Comparison of ENCODE assay signal across 9 cellular contexts in genomic region chr14:51004352-51004800, GRCh38.
DNase-seq lines count a peak whose midpoint lies in the region; ATAC-seq and TF ChIP-seq lines count a peak whose summit lies in the region.
"Had no signal": no experiment of that assay in that cellular context is flagged by ENCODE, and none has a peak within 500 bp of the region (broad histone marks: within the 10 kb centered on the region; RNA-seq: fewer than 3 reads in every experiment).

No MANE protein-coding gene starts in this region.

- no peaks in the 10 kb centered on the region for H3K9me3 ChIP-seq in endodermal cell (ENCODE audit: control insufficient read depth, low read length)
- no peaks in the 10 kb centered on the region for H3K9me3 ChIP-seq in psoas muscle
- no peaks in the 10 kb centered on the region for H3K9me3 ChIP-seq in tibial artery
- no peaks in the 10 kb centered on the region for H3K9me3 ChIP-seq in Karpas-422 (ENCODE audit: low read length)

- intact Hi-C loops in psoas muscle (cut with DNase I), result no loop called here
- intact Hi-C loops in tibial artery (cut with DNase I; ENCODE audit: low total_unique reads), result no loop called here

- H3K27ac ChIP-seq in endodermal cell (ENCODE audit: low read depth, low read length) (peak overlapping the region; percentile 30), psoas muscle (peak overlapping the region; percentile 85), tibial artery (no peak overlapping the region), Karpas-422 (ENCODE audit: low read length) (no peak overlapping the region)

- H3K9me2 ChIP-seq in Karpas-422 (replicated peaks; ENCODE audit: insufficient read depth, low read length), result no peaks in the 10 kb centered on the region

- H3K4me3 Mint-ChIP-seq in endodermal cell, result no peak overlapping the region
- H3K4me3 Mint-ChIP-seq: activated T-cell treated with anti-CD3 and anti-CD28 coated beads, Interleukin-2, amount 50 U/mL, for 24 hours had no signal

- peak; percentile 28 for DNase-seq in Daoy (ENCODE audit: low read depth)
- DNase-seq in NCI-H446 treated with DMSO at 0.1 percent for 48 hours (lab: John Stamatoyannopoulos, UW), result peak; percentile 26
- DNase-seq in endodermal cell, result no peak
- peak; percentile 24 to 58 for DNase-seq in psoas muscle
- DNase-seq in tibial artery, result no peak
- DNase-seq in Karpas-422, result no peak
- DNase-seq in NCI-H510A treated with DMSO at 0.1 percent for 48 hours (lab: John Stamatoyannopoulos, UW), result no peak
- DNase-seq: activated T-cell treated with anti-CD3 and anti-CD28 coated beads, Interleukin-2, amount 50 U/mL, for 24 hours had no signal

- no peaks in the 10 kb centered on the region for H3K9me3 Mint-ChIP-seq in endodermal cell
- H3K9me3 Mint-ChIP-seq: activated T-cell treated with anti-CD3 and anti-CD28 coated beads, Interleukin-2, amount 50 U/mL, for 24 hours had no signal

- TF ChIP-seq CTCF in endodermal cell (conservative IDR thresholded peaks at IDR 0.05) (no peak), psoas muscle (IDR thresholded peaks at IDR 0.05) (no peak), tibial artery (IDR thresholded peaks at IDR 0.05) (no peak)

- no peak overlapping the region for H2AFZ ChIP-seq in Karpas-422 (ENCODE audit: low read length)

- no peak overlapping the region for H3K4me2 ChIP-seq in Karpas-422 (ENCODE audit: low read depth, low read length, poor library complexity, severe bottlenecking)

- H3K4me1 ChIP-seq in endodermal cell (ENCODE audit: control insufficient read depth, insufficient read depth, low read length), result no peaks in the 10 kb centered on the region
- H3K4me1 ChIP-seq in psoas muscle, result peaks cover 61% of the 10 kb centered on the region
- H3K4me1 ChIP-seq in tibial artery, result peaks cover 0 to 18% (median 6%) of the 10 kb centered on the region in 4 donors
- H3K4me1 ChIP-seq in Karpas-422 (ENCODE audit: low read length), result no peaks in the 10 kb centered on the region

- peaks cover 2% of the 10 kb centered on the region for H3K4me1 Mint-ChIP-seq in endodermal cell

- ATAC-seq in psoas muscle (peak; percentile 48 to 73 (median 60)), GM21526 (IDR thresholded peaks at IDR 0.05; ENCODE audit: low FRiP score, unreplicated experiment) (no peak)

- H3K36me3 Mint-ChIP-seq in endodermal cell (ENCODE audit: low read depth), result no peaks in the 10 kb centered on the region

- H3K4me3 ChIP-seq in endodermal cell (ENCODE audit: low read length) (no peak overlapping the region), psoas muscle (peak overlapping the region; percentile 15), tibial artery (no peak overlapping the region), Karpas-422 (ENCODE audit: low read length) (no peak overlapping the region)

- no peaks in the 10 kb centered on the region for H4K20me1 ChIP-seq in Karpas-422 (ENCODE audit: insufficient read depth, low read depth, low read length)

- no peaks in the 10 kb centered on the region for H3K27me3 ChIP-seq in endodermal cell (ENCODE audit: control insufficient read depth, insufficient read depth, low read length, poor library complexity, severe bottlenecking)
- H3K27me3 ChIP-seq in psoas muscle (ENCODE audit: insufficient read depth in 3 of 3, low read length in 2 of 3), result no peaks in the 10 kb centered on the region
- no peaks in the 10 kb centered on the region for H3K27me3 ChIP-seq in tibial artery
- H3K27me3 ChIP-seq in Karpas-422 (ENCODE audit: low read length), result no peaks in the 10 kb centered on the region

- H3K27ac Mint-ChIP-seq in endodermal cell, result no peak overlapping the region
- H3K27ac Mint-ChIP-seq: activated T-cell treated with anti-CD3 and anti-CD28 coated beads, Interleukin-2, amount 50 U/mL, for 24 hours had no signal

- H3K36me3 ChIP-seq in endodermal cell (ENCODE audit: control insufficient read depth, insufficient read depth, low read length) (no peaks in the 10 kb centered on the region), psoas muscle (ENCODE audit: insufficient read depth in 1 of 2, low read depth in 1 of 2) (no peaks in the 10 kb centered on the region), tibial artery (no peaks in the 10 kb centered on the region), Karpas-422 (ENCODE audit: insufficient read depth, low read length) (no peaks in the 10 kb centered on the region)

- no peaks in the 10 kb centered on the region for H3K79me2 ChIP-seq in Karpas-422 (ENCODE audit: low read length)

- H3K9ac ChIP-seq in endodermal cell (ENCODE audit: extremely low read depth, low read length, poor library complexity, severe bottlenecking), result no peak overlapping the region
- H3K9ac ChIP-seq in Karpas-422 (ENCODE audit: low read length), result no peak overlapping the region

- no peaks in the 10 kb centered on the region for H3K27me3 Mint-ChIP-seq in endodermal cell (ENCODE audit: insufficient read depth)
- H3K27me3 Mint-ChIP-seq: activated T-cell treated with anti-CD3 and anti-CD28 coated beads, Interleukin-2, amount 50 U/mL, for 24 hours had no signal

Comparison
In these comparisons a context has a peak if more than half of its experiments do, and no peak if none do; other contexts are left out.
1. DNase-seq: peak in Daoy (single experiment), NCI-H446 treated with DMSO at 0.1 percent for 48 hours (single experiment) and psoas muscle (2 of 2); none in endodermal cell (single experiment), tibial artery (0 of 2), Karpas-422 (single experiment) and NCI-H510A treated with DMSO at 0.1 percent for 48 hours (single experiment).
2. H3K27ac ChIP-seq: peak in endodermal cell (single experiment) and psoas muscle (single experiment); none in tibial artery (0 of 2) and Karpas-422 (single experiment).